In genomic region chrX:72245461-72246089, GRCh38 we compare ENCODE assay signal across 8 cellular contexts. TPM values are rescaled to one million over a fixed set of nuclear protein-coding genes. Genes with fewer than 3 reads are reported as not detected.
DNase-seq lines count a peak whose midpoint lies in the region; ATAC-seq, FAIRE-seq and TF ChIP-seq lines count a peak whose summit lies in the region.

No MANE protein-coding gene starts in this region.

- DNase-seq in Calu3 (peak; percentile 75), H54 (ENCODE audit: insufficient read length, low spot score) (peak; percentile 44), NCI-H446 treated with DMSO at 0.1 percent for 48 hours (lab: John Stamatoyannopoulos, UW) (peak; percentile 5), activated T-cell treated with anti-CD3 and anti-CD28 coated beads for 1 hour (ENCODE audit: low read depth) (peak; percentile 10), esophagus muscularis mucosa (ENCODE audit: extremely low spot score) (no peak), lower leg skin (ENCODE audit: low spot score in 2 of 2) (no peak)

- no peaks in the 10 kb centered on the region for H3K79me2 ChIP-seq in neural cell (replicated peaks; ENCODE audit: insufficient read depth, low read length)

- no peaks in the 10 kb centered on the region for H3K27me3 ChIP-seq in esophagus muscularis mucosa
- H3K27me3 ChIP-seq in neural cell (ENCODE audit: insufficient read depth, low read depth, low read length): no peaks in the 10 kb centered on the region

- no peak for TF ChIP-seq EP300 in esophagus muscularis mucosa (IDR thresholded peaks at IDR 0.05)
- no peak for TF ChIP-seq EP300 in neural cell (conservative IDR thresholded peaks at IDR 0.05; ENCODE audit: poor library complexity, severe bottlenecking)

- H3K9me3 Mint-ChIP-seq in Calu3 (ENCODE audit: low read depth, unreplicated experiment): no peaks in the 10 kb centered on the region

- H3K4me1 ChIP-seq in esophagus muscularis mucosa: peaks cover 0 to 6% (median 2%) of the 10 kb centered on the region in 4 donors

- FAIRE-seq in H54 (lab: Jason Lieb, UNC): peak; percentile 43

- intact Hi-C loops in Calu3 (cut with micrococcal nuclease; ENCODE audit: unreplicated experiment): loop anchor here (2.0 kb wide), 1 partner anchor 295 kb away; no protein-coding TSS in a partner anchor
- intact Hi-C loops in esophagus muscularis mucosa (cut with DNase I): no loop called here
- intact Hi-C loops in lower leg skin (cut with DNase I; ENCODE audit: low total_unique reads): no loop called here

- no peaks in the 10 kb centered on the region for H3K9me3 ChIP-seq in esophagus muscularis mucosa
- no peaks in the 10 kb centered on the region for H3K9me3 ChIP-seq in neural cell (ENCODE audit: low read length)

- no peak overlapping the region for H3K4me2 ChIP-seq in neural cell (ENCODE audit: low read length)

- ATAC-seq in HG03175 (IDR thresholded peaks at IDR 0.05; ENCODE audit: unreplicated experiment): no peak

- TF ChIP-seq CTCF in Calu3 (IDR thresholded peaks at IDR 0.05; ENCODE audit: unreplicated experiment) (peak; percentile 46), esophagus muscularis mucosa (IDR thresholded peaks at IDR 0.05) (peak; percentile 55 to 62 (median 56)), neural cell (IDR thresholded peaks at IDR 0.05; ENCODE audit: poor library complexity, severe bottlenecking) (peak; percentile 42), lower leg skin (IDR thresholded peaks at IDR 0.05) (no peak)

- H3K9me2 ChIP-seq in neural cell (ENCODE audit: insufficient read depth, low read length): no peaks in the 10 kb centered on the region

- H2AFZ ChIP-seq in neural cell (ENCODE audit: low read depth, low read length): no peak overlapping the region

- H3K27ac ChIP-seq in esophagus muscularis mucosa (replicated peaks in 1 of 4) (no peak overlapping the region), neural cell (ENCODE audit: low read length) (no peak overlapping the region)

- no peaks in the 10 kb centered on the region for H3K36me3 Mint-ChIP-seq in Calu3 (ENCODE audit: insufficient read depth, unreplicated experiment)

- peaks cover 16% of the 10 kb centered on the region for H3K4me1 Mint-ChIP-seq in Calu3 (ENCODE audit: low read depth, unreplicated experiment)

- no peak for TF ChIP-seq RAD21 in neural cell (conservative IDR thresholded peaks at IDR 0.05)

- H3K27ac Mint-ChIP-seq in Calu3 (ENCODE audit: unreplicated experiment): no peak overlapping the region

- H4K20me1 ChIP-seq in neural cell (ENCODE audit: insufficient read depth): no peaks in the 10 kb centered on the region

- H3K36me3 ChIP-seq in esophagus muscularis mucosa (no peaks in the 10 kb centered on the region), neural cell (ENCODE audit: insufficient read depth, low read length) (no peaks in the 10 kb centered on the region)

- no peaks in the 10 kb centered on the region for H3K27me3 Mint-ChIP-seq in Calu3 (ENCODE audit: unreplicated experiment)

- TF ChIP-seq POLR2A in H54 (IDR thresholded peaks at IDR 0.05; ENCODE audit: low read depth, low read length) (no peak), esophagus muscularis mucosa (IDR thresholded peaks at IDR 0.05; ENCODE audit: low read depth) (no peak), lower leg skin (IDR thresholded peaks at IDR 0.05) (no peak)

- no peak overlapping the region for H3K4me3 ChIP-seq in esophagus muscularis mucosa
- no peak overlapping the region for H3K4me3 ChIP-seq in neural cell (ENCODE audit: low read length)
- no peak overlapping the region for H3K4me3 ChIP-seq in lower leg skin (ENCODE audit: low read depth, poor library complexity, severe bottlenecking)

- no peak overlapping the region for H3K4me3 Mint-ChIP-seq in Calu3 (ENCODE audit: low read depth, unreplicated experiment)

- WGBS in esophagus muscularis mucosa: 85% methylated on average over 3 of the region's 3 CpGs
- 85 to 100% methylated on average over 1 to 3 of the region's 3 CpGs for WGBS in lower leg skin, 2 donors

- H3K9ac ChIP-seq in neural cell (ENCODE audit: low read length): no peak overlapping the region

- H3F3A ChIP-seq in neural cell (ENCODE audit: insufficient read depth, low read length, poor library complexity, severe bottlenecking): no peaks in the 10 kb centered on the region

- no TSS peak for BruUV-seq in Calu3 (replicated peaks; lab: Mats Ljungman, UMichigan)

- CTCF ChIA-PET in Calu3 (lab: Charles Lee): interaction anchor here (0.6 to 1.5 kb wide), 4 partner anchors 9 to 300 kb away, joined by 3 to 17 read pairs (median 5); partner anchors contain the start of gene RPS4X

TF ChIP-seq in neural cell, 6 proteins besides CTCF, POLR2A, EP300 and RAD21:
- TF ChIP-seq EZH2 (IDR thresholded peaks at IDR 0.05; ENCODE audit: borderline replicate concordance, insufficient read depth, low read length, poor library complexity, severe bottlenecking): no peak
- TF ChIP-seq SMC3 (conservative IDR thresholded peaks at IDR 0.05; ENCODE audit: poor library complexity): no peak
- no peak for TF ChIP-seq TAF1 (IDR thresholded peaks at IDR 0.05; ENCODE audit: low read depth)

RNA-seq across cellular contexts. Expression of gene ERCC6L, which starts 6.7 kb away (rescaled TPM):
- total RNA-seq in Calu3 (2022): 11.0 and 11.3 TPM in 2 replicates
- under 1 TPM in 2 of 4 donors, not detected in 2; 0.06 to 0.13 TPM for total RNA-seq in esophagus muscularis mucosa
- 0.12 and 0.28 TPM in 2 replicates for polyA plus RNA-seq in neural cell
- 0.24 and 0.69 TPM in 2 replicates for polyA minus RNA-seq in neural cell
- under 1 TPM in 3 of 4 donors, not detected in 1; 0.13 to 0.81 (median 0.34) TPM for total RNA-seq in lower leg skin

RNA-seq across cellular contexts. Expression of gene RPS4X, which starts 31.5 kb away (rescaled TPM):
- total RNA-seq in Calu3 (2022) (621 and 665 TPM in 2 replicates), esophagus muscularis mucosa (1,000 to 10,000 TPM in 1 of 4 donors, 100 to 1,000 TPM in 3; 716 to 1,056 (median 798) TPM), lower leg skin (1,000 to 10,000 TPM; 1,105 to 1,519 (median 1,275) TPM)
- polyA plus RNA-seq in neural cell: 746 and 794 TPM in 2 replicates
- 385 and 386 TPM in 2 replicates for polyA minus RNA-seq in neural cell

Comparison
In these comparisons a context has a peak if more than half of its experiments do, and no peak if none do; other contexts are left out.
1. DNase-seq: peak in Calu3 (single experiment), H54 (single experiment), NCI-H446 treated with DMSO at 0.1 percent for 48 hours (single experiment) and activated T-cell treated with anti-CD3 and anti-CD28 coated beads for 1 hour (single experiment); none in esophagus muscularis mucosa (single experiment) and lower leg skin (0 of 2).
2. CTCF ChIP-seq: peak in Calu3 (single experiment), esophagus muscularis mucosa (3 of 3) and neural cell (single experiment); none in lower leg skin (0 of 3).